30 cellular contexts compared by ENCODE assay signal in genomic region chr20:22797103-22797502, GRCh38.
DNase-seq lines count a peak whose midpoint lies in the region; ATAC-seq, FAIRE-seq and TF ChIP-seq lines count a peak whose summit lies in the region.
"Had no signal": no experiment of that assay in that cellular context is flagged by ENCODE, and none has a peak within 500 bp of the region (broad histone marks: within the 10 kb centered on the region; RNA-seq: fewer than 3 reads in every experiment).

No MANE protein-coding gene starts in this region.

- CTCF ChIA-PET in IMR-90 (lab: Yijun Ruan, JAX) = no interaction called here

- peak overlapping the region; percentile 19; the same call in 1 of the 2 replicates for H3K4ac ChIP-seq in IMR-90 (ENCODE audit: low read depth, low read length)

- no peak overlapping the region for H3K27ac ChIP-seq in IMR-90 (ENCODE audit: insufficient read depth, low read length)
- H3K27ac ChIP-seq: KMS-11, neutrophil, prostate gland, thyroid gland had no signal

- H2BK120ac ChIP-seq in IMR-90 (ENCODE audit: low read depth, low read length) = peak overlapping the region; percentile 33; the same call in 1 of the 2 replicates

- H2AFZ ChIP-seq in IMR-90 (replicated peaks; ENCODE audit: low read length, poor library complexity) = no peak overlapping the region
- H2AFZ ChIP-seq: hepatocyte had no signal

- TF ChIP-seq POLR2A in IMR-90 (IDR thresholded peaks at IDR 0.05; ENCODE audit: low read depth, low read length) = no peak

- H4K20me1 ChIP-seq in IMR-90 (ENCODE audit: insufficient read depth, low read length) = no peaks in the 10 kb centered on the region

- no peak overlapping the region for H3K56ac ChIP-seq in IMR-90 (ENCODE audit: extremely low read depth, insufficient read depth, low read length)

- H3K9me3 ChIP-seq in IMR-90 (ENCODE audit: control insufficient read depth, insufficient read depth, low read length) = no peaks in the 10 kb centered on the region
- H3K9me3 ChIP-seq: gastrocnemius medialis, neutrophil, prostate gland, stomach, thyroid gland had no signal

- no peak overlapping the region for H3K23ac ChIP-seq in IMR-90 (ENCODE audit: low read depth, low read length)

- in situ Hi-C loops in IMR-90 (cut with MboI; ENCODE audit: low sequenced_read_pairs) = no loop called here

- H2BK20ac ChIP-seq in IMR-90 (ENCODE audit: low read depth, low read length) = 0 out of 2 replicates have a peak overlapping the region, but pooled peaks have one; percentile 12

- TF ChIP-seq CTCF in IMR-90 (conservative IDR thresholded peaks at IDR 0.05; ENCODE audit: low read depth, low read length) = no peak
- no peak for TF ChIP-seq CTCF in bronchial epithelial cell (IDR thresholded peaks at IDR 0.05; ENCODE audit: insufficient read depth, low read length, severe bottlenecking)
- TF ChIP-seq CTCF in GM10266 (IDR thresholded peaks at IDR 0.05; ENCODE audit: control insufficient read depth, insufficient read depth, low read depth, missing control alignments) = no peak

- peak overlapping the region in 1 of 2 experiments; percentile 9; a peak in 1 of 4 replicates for H4K8ac ChIP-seq in IMR-90 (ENCODE audit: low read depth in 2 of 2, low read length in 2 of 2)

- no peak overlapping the region for H2AK5ac ChIP-seq in IMR-90 (ENCODE audit: low read depth, low read length)

- no peaks in the 10 kb centered on the region for H3K79me1 ChIP-seq in IMR-90 (ENCODE audit: low read depth in 1 of 2, low read length in 2 of 2)

- H3K9ac ChIP-seq in IMR-90 (ENCODE audit: low read depth, low read length) = no peak overlapping the region
- H3K9ac ChIP-seq: KMS-11 had no signal

- dilution Hi-C loops in IMR-90 (cut with HindIII; ENCODE audit: low sequenced_read_pairs, unreplicated experiment) = no loop called here

- no peak for ATAC-seq in IMR-90 (ENCODE audit: low read depth)
- ATAC-seq: activated CD8-positive, alpha-beta memory T cell treated with anti-CD3 and anti-CD28 coated beads, Interleukin-2, amount 10 ng/mL, durations not matched to agents 7 days and 5 days; activated T-cell treated with anti-CD3 and anti-CD28 coated beads, Interleukin-2, amount 50 U/mL, for 72 hours; left lobe of liver; Panc1 had no signal

- H3K36me3 ChIP-seq in IMR-90 (ENCODE audit: control insufficient read depth, insufficient read depth, low read length) (no peaks in the 10 kb centered on the region), bronchial epithelial cell (ENCODE audit: control insufficient read depth, insufficient read depth, low read length) (no peaks in the 10 kb centered on the region)
- H3K36me3 ChIP-seq: gastrocnemius medialis, neutrophil, prostate gland, stomach, thyroid gland had no signal

- peak overlapping the region; percentile 38; the same call in 1 of the 2 replicates for H3K18ac ChIP-seq in IMR-90 (ENCODE audit: low read depth, low read length)

- no peak overlapping the region for H4K5ac ChIP-seq in IMR-90 (ENCODE audit: low read depth, low read length)

- no peak overlapping the region; the same call in 1 of the 3 replicates for H2BK15ac ChIP-seq in IMR-90 (ENCODE audit: low read depth, low read length)

- H3K9me1 ChIP-seq in IMR-90 (ENCODE audit: insufficient read depth, low read length) = peaks cover 7% of the 10 kb centered on the region; the same call in 1 of the 2 replicates

- no peak overlapping the region for H4K91ac ChIP-seq in IMR-90 (ENCODE audit: insufficient read depth, low read depth, low read length)

- H3K14ac ChIP-seq in IMR-90 (replicated peaks; ENCODE audit: low read depth, low read length) = no peak overlapping the region

- no peak overlapping the region for H3K4me2 ChIP-seq in IMR-90 (ENCODE audit: low read depth, low read length)
- H3K4me2 ChIP-seq: hepatocyte, KMS-11 had no signal

- TF ChIP-seq RAD21 in IMR-90 (IDR thresholded peaks at IDR 0.05; ENCODE audit: low read length) = no peak

- intact Hi-C loops in IMR-90 (cut with micrococcal nuclease) = loop anchor here (2.0 kb wide), 1 partner anchor 432 kb away; no protein-coding TSS in a partner anchor

- no peak for FAIRE-seq in bronchial epithelial cell (lab: Jason Lieb, UNC)
- FAIRE-seq: GM19239 had no signal

- H3K27me3 ChIP-seq in IMR-90 (ENCODE audit: control insufficient read depth, insufficient read depth, low read length) (peaks cover 7% of the 10 kb centered on the region), bronchial epithelial cell (ENCODE audit: control insufficient read depth, insufficient read depth, low read length) (no peaks in the 10 kb centered on the region)
- H3K27me3 ChIP-seq: hepatocyte, stomach, thyroid gland had no signal

- H3K4me1 ChIP-seq in IMR-90 (ENCODE audit: control insufficient read depth, insufficient read depth, low read length) = peaks cover 12% of the 10 kb centered on the region
- H3K4me1 ChIP-seq: gastrocnemius medialis, prostate gland had no signal

- WGBS in IMR-90 (ENCODE audit: extremely low coverage in 2 of 2, insufficient read length in 1 of 2), 2 experiments = 100% methylated on average over 1 of the region's 3 CpGs; no CpG with 5 or more reads in 1 of the 2 experiments

- H3K4me3 ChIP-seq in IMR-90 (ENCODE audit: insufficient read depth, low read depth, low read length) (no peak overlapping the region), bronchial epithelial cell (ENCODE audit: low read depth, low read length) (no peak overlapping the region)
- H3K4me3 ChIP-seq: gastrocnemius medialis, hepatocyte, prostate gland, stomach, thyroid gland had no signal

- BruUV-seq in IMR-90 (replicated peaks; lab: Mats Ljungman, UMichigan) = no TSS peak

- H2AK9ac ChIP-seq in IMR-90 (replicated peaks; ENCODE audit: low read depth, low read length, poor library complexity) = no peak overlapping the region

- peak; percentile 83 for DNase-seq in A172 (ENCODE audit: low spot score)
- DNase-seq in IMR-90 = peak; percentile 3
- peak; percentile 60 for DNase-seq in bronchial epithelial cell (ENCODE audit: low read depth)
- peak; percentile 89 for DNase-seq in kidney tubule cell (ENCODE audit: low spot score)
- DNase-seq in retina = no peak
- no peak for DNase-seq in stimulated activated CD4-positive, alpha-beta T cell treated with anti-CD3 and anti-CD28 coated beads, Interleukin-2, amount 100 ng/mL, for 24 hours
- no peak for DNase-seq in stimulated activated CD4-positive, alpha-beta T cell treated with anti-CD3 and anti-CD28 coated beads, Interleukin-12 subunit alpha, Interleukin-12 subunit beta, amount 100 ng/mL, for 4 hours
- no peak for DNase-seq in GM10266 (ENCODE audit: extremely low spot score)
- DNase-seq: activated CD4-positive, CD25-positive, alpha-beta regulatory T cell; activated CD8-positive, alpha-beta memory T cell treated with anti-CD3 and anti-CD28 coated beads, Interleukin-2, amount 10 ng/mL, durations not matched to agents 7 days and 5 days; activated naive CD4-positive, alpha-beta T cell; activated T-cell treated with anti-CD3 and anti-CD28 coated beads, Interleukin-2, amount 50 U/mL, for 72 hours; cortex of kidney; gastrocnemius medialis; GDM1; H9; naive B cell; NCI-H146; NCI-H526; stimulated activated CD8-positive, alpha-beta memory T cell treated with anti-CD3 and anti-CD28 coated beads, Interleukin-4, amount 100 ng/mL, for 48 hours; stomach; T-helper 1 cell; thyroid gland had no signal

- POLR2A ChIA-PET in IMR-90 (lab: Charles Lee; ENCODE audit: unreplicated experiment) = no interaction called here

- no peak overlapping the region for H2BK5ac ChIP-seq in IMR-90 (ENCODE audit: low read depth, low read length, poor library complexity, severe bottlenecking)

TF ChIP-seq in IMR-90, 13 proteins besides CTCF, POLR2A, EP300 and RAD21:
- no peak for TF ChIP-seq SMC3 (IDR thresholded peaks at IDR 0.05; ENCODE audit: low read depth, low read length)
- no peak for TF ChIP-seq FOS (IDR thresholded peaks at IDR 0.05; ENCODE audit: low read depth, low read length)
- no peak for TF ChIP-seq USF2 (IDR thresholded peaks at IDR 0.05; ENCODE audit: low read depth, low read length)
- TF ChIP-seq MAFK (IDR thresholded peaks at IDR 0.05; ENCODE audit: low read depth, low read length) = no peak
TF ChIP-seq in IMR-90: peak in this region for 0.

Comparison
In these comparisons a context has a peak if more than half of its experiments do, and no peak if none do; other contexts are left out.
1. DNase-seq: peak in A172 (single experiment), IMR-90 (single experiment), bronchial epithelial cell (single experiment) and kidney tubule cell (single experiment); none in retina (single experiment), stimulated activated CD4-positive, alpha-beta T cell treated with anti-CD3 and anti-CD28 coated beads, Interleukin-2, amount 100 ng/mL, for 24 hours (0 of 2), stimulated activated CD4-positive, alpha-beta T cell treated with anti-CD3 and anti-CD28 coated beads, Interleukin-12 subunit alpha, Interleukin-12 subunit beta, amount 100 ng/mL, for 4 hours (single experiment) and GM10266 (single experiment).